1 cellular context compared by ENCODE assay signal in the genomic region with DNA sequence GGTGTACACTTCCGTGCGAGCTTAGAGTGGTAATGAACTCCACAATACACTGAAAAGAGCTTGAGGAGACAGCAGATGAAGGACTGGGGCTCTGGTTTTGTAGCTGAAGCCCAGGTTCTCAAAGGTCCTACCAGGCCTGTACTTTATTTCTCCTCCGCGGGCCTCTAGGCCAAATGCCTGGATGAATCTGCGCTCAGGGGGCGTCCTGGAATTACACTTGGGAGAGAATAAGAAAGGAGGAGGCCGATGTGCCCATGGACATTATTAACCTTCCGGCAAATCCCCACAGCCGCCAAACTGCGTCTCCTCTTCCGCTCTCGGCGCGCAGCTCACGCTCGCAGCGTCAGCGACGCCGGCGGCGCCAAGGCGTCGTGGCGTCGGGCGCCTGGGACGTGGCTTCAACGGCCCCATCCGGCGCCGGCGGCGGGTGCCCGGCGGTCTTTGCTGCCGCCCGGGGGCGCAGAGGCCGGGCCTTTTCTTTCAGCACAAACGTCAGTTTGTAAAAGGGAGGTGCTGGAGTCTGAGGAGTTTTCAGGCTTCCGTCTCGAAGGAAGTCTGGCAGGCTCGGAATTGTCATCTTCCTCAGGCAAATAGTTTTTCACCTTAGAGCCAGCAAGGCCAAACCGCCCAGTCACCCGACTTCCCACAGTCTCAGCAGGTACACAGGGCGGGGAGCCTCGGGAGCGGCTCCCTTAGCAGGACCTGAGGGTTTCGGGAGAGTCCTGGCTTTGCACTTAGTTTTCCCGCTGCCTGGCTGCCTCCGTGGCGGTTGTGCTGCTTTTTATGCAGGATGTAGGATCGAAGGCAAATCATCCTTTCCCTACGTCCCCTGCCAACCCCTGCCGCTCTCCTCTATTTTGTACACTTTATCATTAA.
TF ChIP-seq lines count a peak whose summit lies in the region.

A gene (plus strand): TSS at position 401 of the 876 bp plus-strand sequence. CDS start 5,503 bp downstream, outside the sequence.

TF ChIP-seq in HepG2, 621 proteins besides CTCF, POLR2A, EP300 and RAD21 (continued from another document and continues in another):
- peak; percentile 20; the same call in 1 of the 2 replicates for TF ChIP-seq GABPA (IDR thresholded peaks at IDR 0.05; ENCODE audit: low read depth, low read length)
- TF ChIP-seq GABPA (CRISPR knock-in tag; IDR thresholded peaks at IDR 0.05; ENCODE audit: low read depth): peak; percentile 29; the same call in 1 of the 2 replicates
- TF ChIP-seq AGO1 (IDR thresholded peaks at IDR 0.05; ENCODE audit: low read depth, low read length, poor library complexity, severe bottlenecking): peak; percentile 81
- TF ChIP-seq, protein P1, sequence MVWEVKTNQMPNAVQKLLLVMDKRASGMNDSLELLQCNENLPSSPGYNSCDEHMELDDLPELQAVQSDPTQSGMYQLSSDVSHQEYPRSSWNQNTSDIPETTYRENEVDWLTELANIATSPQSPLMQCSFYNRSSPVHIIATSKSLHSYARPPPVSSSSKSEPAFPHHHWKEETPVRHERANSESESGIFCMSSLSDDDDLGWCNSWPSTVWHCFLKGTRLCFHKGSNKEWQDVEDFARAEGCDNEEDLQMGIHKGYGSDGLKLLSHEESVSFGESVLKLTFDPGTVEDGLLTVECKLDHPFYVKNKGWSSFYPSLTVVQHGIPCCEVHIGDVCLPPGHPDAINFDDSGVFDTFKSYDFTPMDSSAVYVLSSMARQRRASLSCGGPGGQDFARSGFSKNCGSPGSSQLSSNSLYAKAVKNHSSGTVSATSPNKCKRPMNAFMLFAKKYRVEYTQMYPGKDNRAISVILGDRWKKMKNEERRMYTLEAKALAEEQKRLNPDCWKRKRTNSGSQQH (CRISPR knock-in tag; IDR thresholded peaks at IDR 0.05; ENCODE audit: low read depth): 0 out of 2 replicates have a peak, but pooled peaks have one; percentile 59
- peak; percentile 39; the same call in 1 of the 2 replicates for TF ChIP-seq ELF3 (CRISPR knock-in tag; IDR thresholded peaks at IDR 0.05)
- peak; percentile 37; the same call in 1 of the 2 replicates for TF ChIP-seq IRF2 (CRISPR knock-in tag; IDR thresholded peaks at IDR 0.05)
- peak; percentile 40; the same call in 1 of the 2 replicates for TF ChIP-seq KLF15 (CRISPR knock-in tag; IDR thresholded peaks at IDR 0.05; ENCODE audit: borderline replicate concordance)
- TF ChIP-seq CBX2 (IDR thresholded peaks at IDR 0.05; ENCODE audit: low read depth, low read length): no peak
- TF ChIP-seq CBX2 (CRISPR knock-in tag; IDR thresholded peaks at IDR 0.05; ENCODE audit: low read depth): peak; percentile 57; the same call in 1 of the 2 replicates
- TF ChIP-seq ZNF790 (CRISPR knock-in tag; IDR thresholded peaks at IDR 0.05; ENCODE audit: borderline replicate concordance): 0 out of 2 replicates have a peak, but pooled peaks have one; percentile 38
- TF ChIP-seq, protein P2, sequence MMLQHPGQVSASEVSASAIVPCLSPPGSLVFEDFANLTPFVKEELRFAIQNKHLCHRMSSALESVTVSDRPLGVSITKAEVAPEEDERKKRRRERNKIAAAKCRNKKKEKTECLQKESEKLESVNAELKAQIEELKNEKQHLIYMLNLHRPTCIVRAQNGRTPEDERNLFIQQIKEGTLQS (CRISPR knock-in tag; IDR thresholded peaks at IDR 0.05): peak; percentile 33; the same call in 1 of the 2 replicates
- peak; percentile 72; the same call in 1 of the 2 replicates for TF ChIP-seq ZSCAN20 (CRISPR knock-in tag; IDR thresholded peaks at IDR 0.05; ENCODE audit: borderline replicate concordance)
- TF ChIP-seq ZNF766 (CRISPR knock-in tag; IDR thresholded peaks at IDR 0.05; ENCODE audit: borderline replicate concordance): peak; percentile 83; the same call in 1 of the 2 replicates
- TF ChIP-seq HNRNPLL (IDR thresholded peaks at IDR 0.05; ENCODE audit: low read depth, low read length, poor library complexity, severe bottlenecking): peak; percentile 100
- TF ChIP-seq, protein P3, sequence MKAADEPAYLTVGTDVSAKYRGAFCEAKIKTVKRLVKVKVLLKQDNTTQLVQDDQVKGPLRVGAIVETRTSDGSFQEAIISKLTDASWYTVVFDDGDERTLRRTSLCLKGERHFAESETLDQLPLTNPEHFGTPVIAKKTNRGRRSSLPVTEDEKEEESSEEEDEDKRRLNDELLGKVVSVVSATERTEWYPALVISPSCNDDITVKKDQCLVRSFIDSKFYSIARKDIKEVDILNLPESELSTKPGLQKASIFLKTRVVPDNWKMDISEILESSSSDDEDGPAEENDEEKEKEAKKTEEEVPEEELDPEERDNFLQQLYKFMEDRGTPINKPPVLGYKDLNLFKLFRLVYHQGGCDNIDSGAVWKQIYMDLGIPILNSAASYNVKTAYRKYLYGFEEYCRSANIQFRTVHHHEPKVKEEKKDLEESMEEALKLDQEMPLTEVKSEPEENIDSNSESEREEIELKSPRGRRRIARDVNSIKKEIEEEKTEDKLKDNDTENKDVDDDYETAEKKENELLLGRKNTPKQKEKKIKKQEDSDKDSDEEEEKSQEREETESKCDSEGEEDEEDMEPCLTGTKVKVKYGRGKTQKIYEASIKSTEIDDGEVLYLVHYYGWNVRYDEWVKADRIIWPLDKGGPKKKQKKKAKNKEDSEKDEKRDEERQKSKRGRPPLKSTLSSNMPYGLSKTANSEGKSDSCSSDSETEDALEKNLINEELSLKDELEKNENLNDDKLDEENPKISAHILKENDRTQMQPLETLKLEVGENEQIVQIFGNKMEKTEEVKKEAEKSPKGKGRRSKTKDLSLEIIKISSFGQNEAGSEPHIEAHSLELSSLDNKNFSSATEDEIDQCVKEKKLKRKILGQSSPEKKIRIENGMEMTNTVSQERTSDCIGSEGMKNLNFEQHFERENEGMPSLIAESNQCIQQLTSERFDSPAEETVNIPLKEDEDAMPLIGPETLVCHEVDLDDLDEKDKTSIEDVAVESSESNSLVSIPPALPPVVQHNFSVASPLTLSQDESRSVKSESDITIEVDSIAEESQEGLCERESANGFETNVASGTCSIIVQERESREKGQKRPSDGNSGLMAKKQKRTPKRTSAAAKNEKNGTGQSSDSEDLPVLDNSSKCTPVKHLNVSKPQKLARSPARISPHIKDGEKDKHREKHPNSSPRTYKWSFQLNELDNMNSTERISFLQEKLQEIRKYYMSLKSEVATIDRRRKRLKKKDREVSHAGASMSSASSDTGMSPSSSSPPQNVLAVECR (CRISPR knock-in tag; IDR thresholded peaks at IDR 0.05; ENCODE audit: borderline replicate concordance): peak; percentile 65; the same call in 1 of the 2 replicates
- TF ChIP-seq, protein P4, sequence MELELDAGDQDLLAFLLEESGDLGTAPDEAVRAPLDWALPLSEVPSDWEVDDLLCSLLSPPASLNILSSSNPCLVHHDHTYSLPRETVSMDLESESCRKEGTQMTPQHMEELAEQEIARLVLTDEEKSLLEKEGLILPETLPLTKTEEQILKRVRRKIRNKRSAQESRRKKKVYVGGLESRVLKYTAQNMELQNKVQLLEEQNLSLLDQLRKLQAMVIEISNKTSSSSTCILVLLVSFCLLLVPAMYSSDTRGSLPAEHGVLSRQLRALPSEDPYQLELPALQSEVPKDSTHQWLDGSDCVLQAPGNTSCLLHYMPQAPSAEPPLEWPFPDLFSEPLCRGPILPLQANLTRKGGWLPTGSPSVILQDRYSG (CRISPR knock-in tag; IDR thresholded peaks at IDR 0.05): 0 out of 2 replicates have a peak, but pooled peaks have one; percentile 52
- TF ChIP-seq BRD4 (CRISPR knock-in tag; IDR thresholded peaks at IDR 0.05): peak; percentile 72
- TF ChIP-seq ZFY (CRISPR knock-in tag; IDR thresholded peaks at IDR 0.05): peak; percentile 84
- no peak for TF ChIP-seq ELF4 (CRISPR knock-in tag; IDR thresholded peaks at IDR 0.05; ENCODE audit: borderline replicate concordance)
- TF ChIP-seq PHF21A (CRISPR knock-in tag; IDR thresholded peaks at IDR 0.05): 0 out of 2 replicates have a peak, but pooled peaks have one; percentile 25
- peak; percentile 59; the same call in 1 of the 2 replicates for TF ChIP-seq SRY (CRISPR knock-in tag; IDR thresholded peaks at IDR 0.05)
- TF ChIP-seq SPEN (CRISPR knock-in tag; IDR thresholded peaks at IDR 0.05; ENCODE audit: low read depth): peak; percentile 84; the same call in 1 of the 2 replicates
- TF ChIP-seq TCF12 (IDR thresholded peaks at IDR 0.05): no peak
- peak; percentile 62; the same call in 1 of the 2 replicates for TF ChIP-seq TCF12 (CRISPR knock-in tag; IDR thresholded peaks at IDR 0.05)
- TF ChIP-seq, protein P5, sequence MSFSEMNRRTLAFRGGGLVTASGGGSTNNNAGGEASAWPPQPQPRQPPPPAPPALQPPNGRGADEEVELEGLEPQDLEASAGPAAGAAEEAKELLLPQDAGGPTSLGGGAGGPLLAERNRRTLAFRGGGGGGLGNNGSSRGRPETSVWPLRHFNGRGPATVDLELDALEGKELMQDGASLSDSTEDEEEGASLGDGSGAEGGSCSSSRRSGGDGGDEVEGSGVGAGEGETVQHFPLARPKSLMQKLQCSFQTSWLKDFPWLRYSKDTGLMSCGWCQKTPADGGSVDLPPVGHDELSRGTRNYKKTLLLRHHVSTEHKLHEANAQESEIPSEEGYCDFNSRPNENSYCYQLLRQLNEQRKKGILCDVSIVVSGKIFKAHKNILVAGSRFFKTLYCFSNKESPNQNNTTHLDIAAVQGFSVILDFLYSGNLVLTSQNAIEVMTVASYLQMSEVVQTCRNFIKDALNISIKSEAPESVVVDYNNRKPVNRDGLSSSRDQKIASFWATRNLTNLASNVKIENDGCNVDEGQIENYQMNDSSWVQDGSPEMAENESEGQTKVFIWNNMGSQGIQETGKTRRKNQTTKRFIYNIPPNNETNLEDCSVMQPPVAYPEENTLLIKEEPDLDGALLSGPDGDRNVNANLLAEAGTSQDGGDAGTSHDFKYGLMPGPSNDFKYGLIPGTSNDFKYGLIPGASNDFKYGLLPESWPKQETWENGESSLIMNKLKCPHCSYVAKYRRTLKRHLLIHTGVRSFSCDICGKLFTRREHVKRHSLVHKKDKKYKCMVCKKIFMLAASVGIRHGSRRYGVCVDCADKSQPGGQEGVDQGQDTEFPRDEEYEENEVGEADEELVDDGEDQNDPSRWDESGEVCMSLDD (CRISPR knock-in tag; IDR thresholded peaks at IDR 0.05; ENCODE audit: borderline replicate concordance): no peak
- TF ChIP-seq TAF1 (CRISPR knock-in tag; IDR thresholded peaks at IDR 0.05): peak; percentile 75; the same call in 1 of the 2 replicates
- TF ChIP-seq ZNF431 (CRISPR knock-in tag; IDR thresholded peaks at IDR 0.05; ENCODE audit: borderline replicate concordance, low read depth): no peak
- TF ChIP-seq, protein P6, sequence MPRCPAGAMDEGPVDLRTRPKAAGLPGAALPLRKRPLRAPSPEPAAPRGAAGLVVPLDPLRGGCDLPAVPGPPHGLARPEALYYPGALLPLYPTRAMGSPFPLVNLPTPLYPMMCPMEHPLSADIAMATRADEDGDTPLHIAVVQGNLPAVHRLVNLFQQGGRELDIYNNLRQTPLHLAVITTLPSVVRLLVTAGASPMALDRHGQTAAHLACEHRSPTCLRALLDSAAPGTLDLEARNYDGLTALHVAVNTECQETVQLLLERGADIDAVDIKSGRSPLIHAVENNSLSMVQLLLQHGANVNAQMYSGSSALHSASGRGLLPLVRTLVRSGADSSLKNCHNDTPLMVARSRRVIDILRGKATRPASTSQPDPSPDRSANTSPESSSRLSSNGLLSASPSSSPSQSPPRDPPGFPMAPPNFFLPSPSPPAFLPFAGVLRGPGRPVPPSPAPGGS (CRISPR knock-in tag; IDR thresholded peaks at IDR 0.05): peak; percentile 60; the same call in 1 of the 2 replicates
- TF ChIP-seq KDM4B (CRISPR knock-in tag; IDR thresholded peaks at IDR 0.05): no peak
- TF ChIP-seq AHR (CRISPR knock-in tag; IDR thresholded peaks at IDR 0.05): 0 out of 2 replicates have a peak, but pooled peaks have one; percentile 44
- TF ChIP-seq, protein P7, sequence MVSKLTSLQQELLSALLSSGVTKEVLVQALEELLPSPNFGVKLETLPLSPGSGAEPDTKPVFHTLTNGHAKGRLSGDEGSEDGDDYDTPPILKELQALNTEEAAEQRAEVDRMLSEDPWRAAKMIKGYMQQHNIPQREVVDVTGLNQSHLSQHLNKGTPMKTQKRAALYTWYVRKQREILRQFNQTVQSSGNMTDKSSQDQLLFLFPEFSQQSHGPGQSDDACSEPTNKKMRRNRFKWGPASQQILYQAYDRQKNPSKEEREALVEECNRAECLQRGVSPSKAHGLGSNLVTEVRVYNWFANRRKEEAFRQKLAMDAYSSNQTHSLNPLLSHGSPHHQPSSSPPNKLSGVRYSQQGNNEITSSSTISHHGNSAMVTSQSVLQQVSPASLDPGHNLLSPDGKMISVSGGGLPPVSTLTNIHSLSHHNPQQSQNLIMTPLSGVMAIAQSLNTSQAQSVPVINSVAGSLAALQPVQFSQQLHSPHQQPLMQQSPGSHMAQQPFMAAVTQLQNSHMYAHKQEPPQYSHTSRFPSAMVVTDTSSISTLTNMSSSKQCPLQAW (CRISPR knock-in tag; IDR thresholded peaks at IDR 0.05): 0 out of 2 replicates have a peak, but pooled peaks have one; percentile 14
- TF ChIP-seq ZNF777 (CRISPR knock-in tag; IDR thresholded peaks at IDR 0.05): peak; percentile 52; the same call in 1 of the 2 replicates
- peak; percentile 60; the same call in 1 of the 2 replicates for TF ChIP-seq KDM2A (CRISPR knock-in tag; IDR thresholded peaks at IDR 0.05; ENCODE audit: borderline replicate concordance, low read depth)
- TF ChIP-seq ZNF205 (CRISPR knock-in tag; IDR thresholded peaks at IDR 0.05): peak; percentile 68
- no peak for TF ChIP-seq TBX3 (IDR thresholded peaks at IDR 0.05; ENCODE audit: borderline replicate concordance)
- no peak for TF ChIP-seq ZNF776 (CRISPR knock-in tag; IDR thresholded peaks at IDR 0.05)
- TF ChIP-seq, protein P8, sequence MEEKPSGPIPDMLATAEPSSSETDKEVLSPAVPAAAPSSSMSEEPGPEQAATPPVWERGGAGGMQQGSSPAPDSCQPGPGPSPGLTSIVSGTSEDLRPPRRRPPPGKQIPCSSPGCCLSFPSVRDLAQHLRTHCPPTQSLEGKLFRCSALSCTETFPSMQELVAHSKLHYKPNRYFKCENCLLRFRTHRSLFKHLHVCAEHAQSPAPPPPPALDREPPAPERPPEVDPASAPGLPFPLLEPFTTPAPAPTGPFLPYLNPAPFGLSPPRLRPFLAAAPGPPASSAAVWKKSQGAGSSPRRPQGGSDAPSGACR (CRISPR knock-in tag; IDR thresholded peaks at IDR 0.05): no peak
- TF ChIP-seq KMT2A (CRISPR knock-in tag; IDR thresholded peaks at IDR 0.05): peak; percentile 55
- TF ChIP-seq SCMH1 (CRISPR knock-in tag; IDR thresholded peaks at IDR 0.05; ENCODE audit: borderline replicate concordance): no peak
- TF ChIP-seq KMT2B (CRISPR knock-in tag; IDR thresholded peaks at IDR 0.05): peak; percentile 60; the same call in 1 of the 2 replicates
- TF ChIP-seq NR2F1 (CRISPR knock-in tag; IDR thresholded peaks at IDR 0.05): no peak
- TF ChIP-seq ZMYM4 (CRISPR knock-in tag; IDR thresholded peaks at IDR 0.05): peak; percentile 81
- no peak for TF ChIP-seq ZKSCAN5 (CRISPR knock-in tag; IDR thresholded peaks at IDR 0.05)
- 0 out of 2 replicates have a peak, but pooled peaks have one; percentile 54 for TF ChIP-seq ZBTB3 (CRISPR knock-in tag; IDR thresholded peaks at IDR 0.05; ENCODE audit: borderline replicate concordance, low read depth)
- TF ChIP-seq ZNF83 (CRISPR knock-in tag; IDR thresholded peaks at IDR 0.05; ENCODE audit: borderline replicate concordance): no peak
- peak; percentile 72; the same call in 1 of the 2 replicates for TF ChIP-seq IRX3 (CRISPR knock-in tag; IDR thresholded peaks at IDR 0.05; ENCODE audit: borderline replicate concordance, low read depth)
- TF ChIP-seq POLR2AphosphoS5 (IDR thresholded peaks at IDR 0.05; ENCODE audit: low read depth, low read length): peak; percentile 76
- TF ChIP-seq BORCS8-MEF2B (CRISPR knock-in tag; IDR thresholded peaks at IDR 0.05): peak; percentile 76; the same call in 1 of the 2 replicates
